Comparison of ENCODE assay signal across 2 cellular contexts in genomic region chr11:61731211-61731955, GRCh38.
TF ChIP-seq lines count a peak whose summit lies in the region.

No MANE protein-coding gene starts in this region.

TF ChIP-seq in HEK293, 187 proteins besides CTCF, POLR2A, EP300 and RAD21:
- TF ChIP-seq ZNF596 (tag by site-specific recombination; IDR thresholded peaks at IDR 0.05) (no peak), ATF2 (tag by site-specific recombination; IDR thresholded peaks at IDR 0.05; ENCODE audit: low read depth) (no peak), ZNF768 (tag by site-specific recombination; IDR thresholded peaks at IDR 0.05) (no peak), ZNF354C (tag by site-specific recombination; IDR thresholded peaks at IDR 0.05; ENCODE audit: borderline replicate concordance, low read depth) (no peak), EGR2 (tag by site-specific recombination; IDR thresholded peaks at IDR 0.05; ENCODE audit: low read depth) (peak; percentile 64), SP2 (tag by site-specific recombination; IDR thresholded peaks at IDR 0.05) (no peak), HOXA7 (CRISPR knock-in tag; IDR thresholded peaks at IDR 0.05; ENCODE audit: borderline replicate concordance) (no peak), ZNF292 (tag by site-specific recombination; IDR thresholded peaks at IDR 0.05; ENCODE audit: borderline replicate concordance, low read depth) (no peak), ZNF510 (tag by site-specific recombination; IDR thresholded peaks at IDR 0.05; ENCODE audit: insufficient replicate concordance) (no peak), ZNF555 (tag by site-specific recombination; conservative IDR thresholded peaks at IDR 0.05) (no peak), HIC1 (tag by site-specific recombination; IDR thresholded peaks at IDR 0.05) (no peak), ZFHX2 (tag by site-specific recombination; conservative IDR thresholded peaks at IDR 0.05) (peak; percentile 52)

TF ChIP-seq in K562, 482 proteins besides CTCF, POLR2A, EP300 and RAD21:
- TF ChIP-seq CAMTA2 (CRISPR knock-in tag; conservative IDR thresholded peaks at IDR 0.05), result no peak
- 0 out of 2 replicates have a peak, but pooled peaks have one; percentile 27 for TF ChIP-seq CEBPB (tag; IDR thresholded peaks at IDR 0.05)
- no peak for TF ChIP-seq CEBPG (CRISPR knock-in tag; IDR thresholded peaks at IDR 0.05)
- 0 out of 4 replicates have a peak, but pooled peaks of 1 of the 2 experiments have one; percentile 12 for TF ChIP-seq CEBPG (tag; conservative IDR thresholded peaks at IDR 0.05 in 1 of 2, IDR thresholded peaks at IDR 0.05 in 1 of 2)
